16 cellular contexts compared by ENCODE assay signal in genomic region chr5:57839447-57839846, GRCh38.
"Had no signal": no experiment of that assay in that cellular context is flagged by ENCODE, and none has a peak within 500 bp of the region (broad histone marks: within the 10 kb centered on the region; RNA-seq: fewer than 3 reads in every experiment).

No MANE protein-coding gene starts in this region.

- H3K4me3 ChIP-seq: lung, tibial nerve had no signal

- H3K36me3 ChIP-seq: tibial nerve had no signal

- H3K27ac Mint-ChIP-seq: activated CD4-positive, alpha-beta T cell treated with anti-CD3 and anti-CD28 coated beads, Interleukin-2, amount 10 ng/mL, durations not matched to agents 7 days and 5 days; activated naive CD4-positive, alpha-beta T cell treated with anti-CD3 and anti-CD28 coated beads, Interleukin-2, amount 10 ng/mL, durations not matched to agents 7 days and 5 days; activated T-helper 17 cell treated with anti-CD3 and anti-CD28 coated beads, Interleukin-2, amount 50 U/mL, for 72 hours; dendritic cell treated with granulocyte-macrophage colony-stimulating factor and Interleukin-4, amounts not matched to agents 40 ng/mL and 50 ng/mL, for 4 days; immature natural killer cell; stimulated activated naive B cell treated with anti-CD40 and anti-IgM and Interleukin-4, amounts not matched to agents 10 μg/mL and 1 μg/mL and 100 μg/mL, for 72 hours; T-helper 17 cell had no signal

- DNase-seq: activated CD4-positive, alpha-beta T cell treated with anti-CD3 and anti-CD28 coated beads, Interleukin-2, amount 10 ng/mL, durations not matched to agents 7 days and 5 days; activated CD4-positive, CD25-positive, alpha-beta regulatory T cell; activated CD8-positive, alpha-beta memory T cell treated with anti-CD3 and anti-CD28 coated beads for 24 hours; activated naive CD4-positive, alpha-beta T cell treated with anti-CD3 and anti-CD28 coated beads, Interleukin-2, amount 10 ng/mL, durations not matched to agents 7 days and 5 days; activated T-cell treated with anti-CD3 and anti-CD28 coated beads for 4 hours; immature natural killer cell; left colon; nephron progenitor cell; stimulated activated naive B cell treated with anti-CD40 and anti-IgM and Interleukin-4, amounts not matched to agents 10 μg/mL and 1 μg/mL and 100 μg/mL, for 72 hours; T-helper 17 cell had no signal

- H3K27me3 ChIP-seq: tibial nerve had no signal

- H3K36me3 Mint-ChIP-seq: activated naive CD4-positive, alpha-beta T cell treated with anti-CD3 and anti-CD28 coated beads, Interleukin-2, amount 10 ng/mL, durations not matched to agents 7 days and 5 days; immature natural killer cell; stimulated activated naive B cell treated with anti-CD40 and anti-IgM and Interleukin-4, amounts not matched to agents 10 μg/mL and 1 μg/mL and 100 μg/mL, for 72 hours had no signal

- FAIRE-seq: TTC549 had no signal

- H3K27ac ChIP-seq: tibial nerve had no signal

- H3K9me3 ChIP-seq: tibial nerve had no signal

- H3K27me3 Mint-ChIP-seq: activated naive CD4-positive, alpha-beta T cell treated with anti-CD3 and anti-CD28 coated beads, Interleukin-2, amount 10 ng/mL, durations not matched to agents 7 days and 5 days; central memory CD8-positive, alpha-beta T cell; dendritic cell treated with granulocyte-macrophage colony-stimulating factor and Interleukin-4, amounts not matched to agents 40 ng/mL and 50 ng/mL, for 4 days; stimulated activated naive B cell treated with anti-CD40 and anti-IgM and Interleukin-4, amounts not matched to agents 10 μg/mL and 1 μg/mL and 100 μg/mL, for 72 hours had no signal

- H3K4me3 Mint-ChIP-seq: activated CD4-positive, alpha-beta T cell treated with anti-CD3 and anti-CD28 coated beads, Interleukin-2, amount 10 ng/mL, durations not matched to agents 7 days and 5 days; activated naive CD4-positive, alpha-beta T cell treated with anti-CD3 and anti-CD28 coated beads, Interleukin-2, amount 10 ng/mL, durations not matched to agents 7 days and 5 days; activated T-helper 17 cell treated with anti-CD3 and anti-CD28 coated beads, Interleukin-2, amount 50 U/mL, for 72 hours; central memory CD8-positive, alpha-beta T cell; dendritic cell treated with granulocyte-macrophage colony-stimulating factor and Interleukin-4, amounts not matched to agents 40 ng/mL and 50 ng/mL, for 4 days; immature natural killer cell; nephron progenitor cell; stimulated activated naive B cell treated with anti-CD40 and anti-IgM and Interleukin-4, amounts not matched to agents 10 μg/mL and 1 μg/mL and 100 μg/mL, for 72 hours; T-helper 17 cell had no signal

- H3K4me1 Mint-ChIP-seq: activated CD4-positive, alpha-beta T cell treated with anti-CD3 and anti-CD28 coated beads, Interleukin-2, amount 10 ng/mL, durations not matched to agents 7 days and 5 days; activated naive CD4-positive, alpha-beta T cell treated with anti-CD3 and anti-CD28 coated beads, Interleukin-2, amount 10 ng/mL, durations not matched to agents 7 days and 5 days; activated T-helper 17 cell treated with anti-CD3 and anti-CD28 coated beads, Interleukin-2, amount 50 U/mL, for 72 hours; central memory CD8-positive, alpha-beta T cell; immature natural killer cell; stimulated activated naive B cell treated with anti-CD40 and anti-IgM and Interleukin-4, amounts not matched to agents 10 μg/mL and 1 μg/mL and 100 μg/mL, for 72 hours; T-helper 17 cell had no signal

- H3K9me3 Mint-ChIP-seq: activated CD4-positive, alpha-beta T cell treated with anti-CD3 and anti-CD28 coated beads, Interleukin-2, amount 10 ng/mL, durations not matched to agents 7 days and 5 days; activated naive CD4-positive, alpha-beta T cell treated with anti-CD3 and anti-CD28 coated beads, Interleukin-2, amount 10 ng/mL, durations not matched to agents 7 days and 5 days; activated T-helper 17 cell treated with anti-CD3 and anti-CD28 coated beads, Interleukin-2, amount 50 U/mL, for 72 hours; central memory CD8-positive, alpha-beta T cell; dendritic cell treated with granulocyte-macrophage colony-stimulating factor and Interleukin-4, amounts not matched to agents 40 ng/mL and 50 ng/mL, for 4 days; immature natural killer cell; stimulated activated naive B cell treated with anti-CD40 and anti-IgM and Interleukin-4, amounts not matched to agents 10 μg/mL and 1 μg/mL and 100 μg/mL, for 72 hours had no signal
